In the genomic region with DNA sequence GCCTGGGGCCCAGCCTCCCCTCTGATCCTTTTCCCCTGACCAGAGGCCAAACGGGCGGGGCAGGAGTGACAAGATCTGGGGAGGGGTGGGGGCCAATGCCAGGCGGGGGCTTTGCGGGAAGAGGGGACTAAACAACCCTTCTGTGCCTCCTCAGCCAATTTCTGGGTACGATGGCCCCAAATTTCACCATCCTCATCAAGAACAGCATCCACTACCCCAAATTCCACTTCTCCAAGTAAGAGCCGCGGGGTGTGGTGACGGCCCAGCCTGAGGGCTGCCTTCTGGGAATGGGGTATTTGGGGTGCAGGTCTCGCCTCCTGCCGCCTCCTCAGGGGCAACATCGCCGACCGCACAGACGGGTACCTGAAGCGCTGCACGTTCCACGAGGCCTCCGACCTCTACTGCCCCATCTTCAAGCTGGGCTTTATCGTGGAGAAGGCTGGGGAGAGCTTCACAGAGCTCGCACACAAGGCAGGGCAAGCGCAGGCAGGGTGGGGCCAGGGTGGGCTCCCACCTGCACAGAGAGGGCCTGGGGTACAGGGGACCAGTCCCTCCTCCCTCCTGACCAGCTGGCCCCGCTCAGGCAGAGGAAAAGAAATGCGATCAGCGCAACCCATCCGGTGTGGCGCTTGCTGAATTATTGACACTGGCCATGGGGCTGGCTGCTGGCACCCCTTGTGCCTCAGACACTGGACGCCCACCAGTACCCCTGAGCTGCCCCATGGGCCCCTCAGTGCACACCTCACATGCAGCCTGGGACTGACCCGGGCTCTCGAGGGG, we compare ENCODE assay signal across 2 cellular contexts.
A peak's percentile ranks its signal among the peaks of the same experiment; 100 is the strongest.
TF ChIP-seq lines count a peak whose summit lies in the region.

No MANE protein-coding gene starts in this region.

TF ChIP-seq in HepG2, 621 proteins besides CTCF, POLR2A, EP300 and RAD21:
- TF ChIP-seq AKAP8 (CRISPR knock-in tag; IDR thresholded peaks at IDR 0.05) (peak; percentile 78; the same call in 1 of the 2 replicates), AGO2 (optimal IDR thresholded peaks at IDR 0.05; ENCODE audit: low read depth, low read length) (peak; percentile 7), ZNF292 (CRISPR knock-in tag; IDR thresholded peaks at IDR 0.05; ENCODE audit: borderline replicate concordance, low read depth) (no peak), ZNF704 (CRISPR knock-in tag; IDR thresholded peaks at IDR 0.05; ENCODE audit: borderline replicate concordance) (no peak)

TF ChIP-seq in GM12878, 131 proteins besides CTCF, POLR2A, EP300 and RAD21:
- TF ChIP-seq POLR2AphosphoS5 (IDR thresholded peaks at IDR 0.05; ENCODE audit: low read length): no peak
- no peak for TF ChIP-seq EGR1 (IDR thresholded peaks at IDR 0.05; ENCODE audit: borderline replicate concordance in 1 of 2, low read depth in 2 of 2, low read length in 2 of 2)
- no peak for TF ChIP-seq MYB (IDR thresholded peaks at IDR 0.05; ENCODE audit: borderline replicate concordance, low read depth, low read length)
- no peak for TF ChIP-seq IKZF2 (IDR thresholded peaks at IDR 0.05)
- no peak for TF ChIP-seq KAT2A (conservative IDR thresholded peaks at IDR 0.05; ENCODE audit: control insufficient read depth, low read depth, low read length)
- TF ChIP-seq WRNIP1 (IDR thresholded peaks at IDR 0.05; ENCODE audit: borderline replicate concordance, low read depth, low read length): no peak
- TF ChIP-seq BRCA1 (IDR thresholded peaks at IDR 0.05; ENCODE audit: low read depth, low read length): no peak
- TF ChIP-seq SMC3 (IDR thresholded peaks at IDR 0.05; ENCODE audit: borderline replicate concordance, low read length): no peak
- TF ChIP-seq RB1 (IDR thresholded peaks at IDR 0.05; ENCODE audit: borderline replicate concordance): no peak
- TF ChIP-seq, protein P1, sequence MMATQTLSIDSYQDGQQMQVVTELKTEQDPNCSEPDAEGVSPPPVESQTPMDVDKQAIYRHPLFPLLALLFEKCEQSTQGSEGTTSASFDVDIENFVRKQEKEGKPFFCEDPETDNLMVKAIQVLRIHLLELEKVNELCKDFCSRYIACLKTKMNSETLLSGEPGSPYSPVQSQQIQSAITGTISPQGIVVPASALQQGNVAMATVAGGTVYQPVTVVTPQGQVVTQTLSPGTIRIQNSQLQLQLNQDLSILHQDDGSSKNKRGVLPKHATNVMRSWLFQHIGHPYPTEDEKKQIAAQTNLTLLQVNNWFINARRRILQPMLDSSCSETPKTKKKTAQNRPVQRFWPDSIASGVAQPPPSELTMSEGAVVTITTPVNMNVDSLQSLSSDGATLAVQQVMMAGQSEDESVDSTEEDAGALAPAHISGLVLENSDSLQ (IDR thresholded peaks at IDR 0.05): no peak
